Comparison of ENCODE assay signal across 8 cellular contexts in genomic region chr10:118754132-118754555, GRCh38. TPM values are rescaled to one million over a fixed set of nuclear protein-coding genes. Genes with fewer than 3 reads are reported as not detected.
DNase-seq lines count a peak whose midpoint lies in the region; ATAC-seq and TF ChIP-seq lines count a peak whose summit lies in the region.

No MANE protein-coding gene starts in this region.

- intact Hi-C loops in body of pancreas (cut with DNase I): no loop called here

- peak; percentile 52 for DNase-seq in BE2C
- DNase-seq in GM19240 (ENCODE audit: insufficient read length, low spot score): peak; percentile 39
- DNase-seq in SW480 (ENCODE audit: low spot score): peak; percentile 46
- peak; percentile 34 to 71 (median 56) for DNase-seq in body of pancreas
- DNase-seq in superior temporal gyrus (ENCODE audit: extremely low spot score): no peak

- H3K9me3 ChIP-seq in BE2C: no peaks in the 10 kb centered on the region
- H3K9me3 ChIP-seq in body of pancreas: no peaks in the 10 kb centered on the region
- H3K9me3 ChIP-seq in iPS-20b (ENCODE audit: insufficient read depth, low read depth, low read length): no peaks in the 10 kb centered on the region
- no peaks in the 10 kb centered on the region for H3K9me3 ChIP-seq in skeletal muscle tissue (ENCODE audit: control insufficient read depth in 3 of 3, low read length in 3 of 3)

- peak; percentile 9 for ATAC-seq in HG03439 (IDR thresholded peaks at IDR 0.05; ENCODE audit: unreplicated experiment)
- ATAC-seq in body of pancreas: peak; percentile 3

- peak overlapping the region; percentile 96 for H3K9ac ChIP-seq in iPS-20b (ENCODE audit: low read depth, low read length)
- peak overlapping the region; percentile 83 to 93 (median 93) for H3K9ac ChIP-seq in skeletal muscle tissue (ENCODE audit: low read depth in 1 of 3, low read length in 3 of 3)

- H3K27ac ChIP-seq in body of pancreas: peak overlapping the region; percentile 37 to 96 (median 92)
- H3K27ac ChIP-seq in iPS-20b (ENCODE audit: low read length): peak overlapping the region; percentile 90
- H3K27ac ChIP-seq in skeletal muscle tissue (ENCODE audit: low read depth, low read length): peak overlapping the region; percentile 85

- peaks cover under 1% of the 10 kb centered on the region; the same call in 1 of the 2 replicates for H3K36me3 ChIP-seq in BE2C
- no peaks in the 10 kb centered on the region for H3K36me3 ChIP-seq in body of pancreas (replicated peaks in 1 of 2; ENCODE audit: insufficient read depth in 1 of 2, low read depth in 2 of 2)
- no peaks in the 10 kb centered on the region for H3K36me3 ChIP-seq in iPS-20b (ENCODE audit: insufficient read depth, low read depth, low read length)
- no peaks in the 10 kb centered on the region for H3K36me3 ChIP-seq in skeletal muscle tissue (ENCODE audit: control insufficient read depth in 3 of 3, insufficient read depth in 3 of 3, low read length in 3 of 3)

- 0 to 1% methylated on average over 22 to 23 of the region's 26 CpGs for WGBS in body of pancreas, 2 donors

- TF ChIP-seq CTCF in BE2C (IDR thresholded peaks at IDR 0.05; ENCODE audit: low read depth, low read length) (no peak), body of pancreas (IDR thresholded peaks at IDR 0.05) (no peak)

- no peaks in the 10 kb centered on the region for H3K4me1 ChIP-seq in BE2C
- peaks cover 28% of the 10 kb centered on the region for H3K4me1 ChIP-seq in body of pancreas
- peaks cover 8% of the 10 kb centered on the region for H3K4me1 ChIP-seq in iPS-20b (ENCODE audit: insufficient read depth, low read length)
- H3K4me1 ChIP-seq in skeletal muscle tissue (ENCODE audit: control insufficient read depth in 3 of 3, insufficient read depth in 3 of 3, low read length in 3 of 3): peaks cover 14 to 28% (median 27%) of the 10 kb centered on the region in 3 donors

- H3K4me3 ChIP-seq in BE2C (ENCODE audit: low read depth, low read length) (peak overlapping the region; percentile 91), body of pancreas (peak overlapping the region; percentile 81 to 100), iPS-20b (ENCODE audit: low read length) (peak overlapping the region; percentile 99), skeletal muscle tissue (ENCODE audit: low read length in 3 of 3) (peak overlapping the region; percentile 83 to 94 (median 90))

- no peak for TF ChIP-seq POLR2A in body of pancreas (IDR thresholded peaks at IDR 0.05)

- H3K27me3 ChIP-seq in BE2C (no peaks in the 10 kb centered on the region), body of pancreas (no peaks in the 10 kb centered on the region), iPS-20b (ENCODE audit: insufficient read depth, low read length) (peaks cover 15% of the 10 kb centered on the region), skeletal muscle tissue (ENCODE audit: control insufficient read depth in 3 of 3, insufficient read depth in 3 of 3, low read length in 3 of 3) (no peaks in the 10 kb centered on the region)

RNA-seq across cellular contexts. Expression of gene CACUL1, which starts 0.6 kb away (rescaled TPM):
- 12.5 TPM for polyA plus RNA-seq in BE2C (2012; ENCODE audit: insufficient read depth, insufficient read length, low read depth)
- total RNA-seq in body of pancreas (10 to 100 TPM; 12.9 to 16.1 TPM), skeletal muscle tissue (17.7 TPM)
